Comparison of ENCODE assay signal across 1 cellular context in the genomic region with DNA sequence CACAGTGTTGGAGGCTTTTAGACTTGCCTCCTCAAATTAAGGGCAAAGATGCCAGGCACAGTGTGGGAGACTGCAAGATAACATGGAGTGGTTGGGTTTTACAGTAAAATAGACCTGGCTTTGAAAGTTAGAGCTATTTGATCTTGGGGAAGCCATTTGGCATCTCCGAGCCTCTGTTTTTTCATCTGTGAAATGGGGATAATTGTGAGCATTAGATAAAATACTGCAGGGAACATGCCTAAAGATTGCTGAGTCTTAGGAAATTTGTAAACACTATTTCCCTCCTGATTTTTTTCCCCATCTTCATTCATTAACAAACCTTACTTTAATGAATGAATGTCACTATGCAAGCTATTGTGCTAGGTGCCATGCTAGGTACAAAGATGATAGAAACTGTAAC.
A peak's percentile ranks its signal among the peaks of the same experiment; 100 is the strongest.
TF ChIP-seq lines count a peak whose summit lies in the region.

No MANE protein-coding gene starts in this region.

TF ChIP-seq in K562, 482 proteins besides CTCF, POLR2A, EP300 and RAD21 (continued from another document):
- TF ChIP-seq, protein P1, sequence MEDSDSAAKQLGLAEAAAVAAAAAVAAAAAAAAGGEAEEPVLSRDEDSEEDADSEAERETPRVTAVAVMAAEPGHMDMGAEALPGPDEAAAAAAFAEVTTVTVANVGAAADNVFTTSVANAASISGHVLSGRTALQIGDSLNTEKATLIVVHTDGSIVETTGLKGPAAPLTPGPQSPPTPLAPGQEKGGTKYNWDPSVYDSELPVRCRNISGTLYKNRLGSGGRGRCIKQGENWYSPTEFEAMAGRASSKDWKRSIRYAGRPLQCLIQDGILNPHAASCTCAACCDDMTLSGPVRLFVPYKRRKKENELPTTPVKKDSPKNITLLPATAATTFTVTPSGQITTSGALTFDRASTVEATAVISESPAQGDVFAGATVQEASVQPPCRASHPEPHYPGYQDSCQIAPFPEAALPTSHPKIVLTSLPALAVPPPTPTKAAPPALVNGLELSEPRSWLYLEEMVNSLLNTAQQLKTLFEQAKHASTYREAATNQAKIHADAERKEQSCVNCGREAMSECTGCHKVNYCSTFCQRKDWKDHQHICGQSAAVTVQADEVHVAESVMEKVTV (CRISPR knock-in tag; IDR thresholded peaks at IDR 0.05): no peak
- peak; percentile 38 for TF ChIP-seq CHD4 (IDR thresholded peaks at IDR 0.05; ENCODE audit: insufficient read depth, insufficient replicate concordance, low read depth, low read length, poor library complexity, severe bottlenecking)
- TF ChIP-seq NRF1 (conservative IDR thresholded peaks at IDR 0.05 in 1 of 2, IDR thresholded peaks at IDR 0.05 in 1 of 2): no peak
- TF ChIP-seq RBM25 (IDR thresholded peaks at IDR 0.05; ENCODE audit: low read depth, low read length, severe bottlenecking): peak; percentile 77
- TF ChIP-seq, protein P2, sequence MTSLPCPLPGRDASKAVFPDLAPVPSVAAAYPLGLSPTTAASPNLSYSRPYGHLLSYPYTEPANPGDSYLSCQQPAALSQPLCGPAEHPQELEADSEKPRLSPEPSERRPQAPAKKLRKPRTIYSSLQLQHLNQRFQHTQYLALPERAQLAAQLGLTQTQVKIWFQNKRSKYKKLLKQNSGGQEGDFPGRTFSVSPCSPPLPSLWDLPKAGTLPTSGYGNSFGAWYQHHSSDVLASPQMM (CRISPR knock-in tag; IDR thresholded peaks at IDR 0.05): no peak
- peak; percentile 43 to 67; a peak in 3 of 4 replicates for TF ChIP-seq KDM1A (IDR thresholded peaks at IDR 0.05)
- TF ChIP-seq KLF16 (IDR thresholded peaks at IDR 0.05): no peak
- TF ChIP-seq HDAC2 (IDR thresholded peaks at IDR 0.05): 0 out of 2 replicates have a peak, but pooled peaks have one; percentile 25
- TF ChIP-seq SIX5 (IDR thresholded peaks at IDR 0.05; ENCODE audit: borderline replicate concordance in 1 of 2, insufficient read depth in 1 of 2, low read depth in 1 of 2, low read length in 2 of 2): no peak
- TF ChIP-seq ADNP (tag; IDR thresholded peaks at IDR 0.05): peak; percentile 60; the same call in 1 of the 2 replicates
- TF ChIP-seq CREB1 (IDR thresholded peaks at IDR 0.05): no peak
- TF ChIP-seq CREB1 (CRISPR knock-in tag; IDR thresholded peaks at IDR 0.05): no peak
- peak; percentile 60; the same call in 1 of the 2 replicates for TF ChIP-seq BCOR (IDR thresholded peaks at IDR 0.05)
- TF ChIP-seq, protein P3, sequence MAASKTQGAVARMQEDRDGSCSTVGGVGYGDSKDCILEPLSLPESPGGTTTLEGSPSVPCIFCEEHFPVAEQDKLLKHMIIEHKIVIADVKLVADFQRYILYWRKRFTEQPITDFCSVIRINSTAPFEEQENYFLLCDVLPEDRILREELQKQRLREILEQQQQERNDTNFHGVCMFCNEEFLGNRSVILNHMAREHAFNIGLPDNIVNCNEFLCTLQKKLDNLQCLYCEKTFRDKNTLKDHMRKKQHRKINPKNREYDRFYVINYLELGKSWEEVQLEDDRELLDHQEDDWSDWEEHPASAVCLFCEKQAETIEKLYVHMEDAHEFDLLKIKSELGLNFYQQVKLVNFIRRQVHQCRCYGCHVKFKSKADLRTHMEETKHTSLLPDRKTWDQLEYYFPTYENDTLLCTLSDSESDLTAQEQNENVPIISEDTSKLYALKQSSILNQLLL (CRISPR knock-in tag; IDR thresholded peaks at IDR 0.05; ENCODE audit: borderline replicate concordance): no peak
- no peak for TF ChIP-seq CBX5 (IDR thresholded peaks at IDR 0.05; ENCODE audit: borderline replicate concordance, low read depth)
